Comparison of ENCODE assay signal across 8 cellular contexts in the genomic region with DNA sequence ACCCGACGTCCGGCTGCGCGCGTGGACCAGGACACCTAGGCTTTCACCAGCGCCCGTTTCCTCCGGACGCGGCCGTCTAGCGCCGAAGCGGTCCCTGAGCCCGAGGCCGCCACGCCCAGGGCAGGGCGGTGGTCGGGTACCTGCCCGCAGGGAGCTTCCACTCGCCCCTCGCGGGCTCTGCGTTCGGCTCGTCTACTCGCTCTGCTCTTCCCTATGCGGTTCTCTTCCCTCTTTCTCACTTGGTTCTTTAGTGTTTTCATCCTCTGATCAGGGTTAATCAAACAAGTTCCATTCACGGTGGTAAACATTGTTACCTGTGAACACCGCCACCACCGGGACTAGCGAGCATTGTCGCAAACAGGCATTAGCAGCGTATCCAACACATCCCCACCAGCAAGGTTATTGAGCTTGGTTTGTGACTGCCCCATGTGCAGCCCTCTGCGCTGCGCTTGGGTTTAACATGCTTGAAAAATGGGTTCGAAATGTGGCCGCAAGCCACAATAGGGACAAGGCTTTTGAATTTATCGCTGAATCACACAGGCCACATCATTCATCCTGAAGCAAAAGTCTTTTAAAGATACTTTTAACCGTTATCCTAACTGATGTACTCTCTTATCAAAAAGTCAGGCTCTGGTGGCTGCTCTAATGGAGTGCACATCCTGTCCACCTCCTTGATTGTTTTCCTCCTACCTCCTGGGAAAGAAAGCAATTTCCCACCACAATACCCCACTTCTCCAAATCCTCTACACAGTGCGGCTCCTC. TPM values are rescaled to one million over a fixed set of nuclear protein-coding genes. Genes with fewer than 3 reads are reported as not detected.
DNase-seq lines count a peak whose midpoint lies in the region; ATAC-seq, FAIRE-seq and TF ChIP-seq lines count a peak whose summit lies in the region.

No MANE protein-coding gene starts in this region.

- peaks cover 51% of the 10 kb centered on the region for H3K79me2 ChIP-seq in GM12878 (ENCODE audit: control insufficient read depth, insufficient read depth, low read length)

- no peaks in the 10 kb centered on the region for H3K27me3 ChIP-seq in SJCRH30
- no peaks in the 10 kb centered on the region for H3K27me3 ChIP-seq in GM12878 (replicated peaks in 1 of 2; ENCODE audit: control insufficient read depth in 2 of 2, insufficient read depth in 2 of 2, low read length in 1 of 2)

- in situ Hi-C loops in GM12878 (cut with MboI), result no loop called here

- peak; percentile 6 for FAIRE-seq in H54 (lab: Jason Lieb, UNC)
- FAIRE-seq in GM12878 (lab: Jason Lieb, UNC), result no peak
- no peak for FAIRE-seq in kidney (lab: Jason Lieb, UNC)

- H3K4me3 ChIP-seq in SJCRH30 (peak overlapping the region; percentile 83), GM12878 (peak overlapping the region; percentile 95), kidney (ENCODE audit: low read length in 2 of 2) (peak overlapping the region; percentile 59 to 78)

- TF ChIP-seq EP300 in GM12878 (IDR thresholded peaks at IDR 0.05; ENCODE audit: borderline replicate concordance in 1 of 2, control insufficient read depth in 1 of 2, low read depth in 2 of 2, low read length in 2 of 2), result no peak

- TF ChIP-seq RAD21 in GM12878 (IDR thresholded peaks at IDR 0.05; ENCODE audit: insufficient read depth, low read depth, low read length), result no peak

- H3K9me3 ChIP-seq in SJCRH30 (replicated peaks), result no peaks in the 10 kb centered on the region
- no peaks in the 10 kb centered on the region for H3K9me3 ChIP-seq in GM12878 (replicated peaks; ENCODE audit: control insufficient read depth, insufficient read depth, low read length)
- no peaks in the 10 kb centered on the region for H3K9me3 ChIP-seq in kidney (ENCODE audit: control insufficient read depth in 1 of 2, low read length in 2 of 2)

- RAD21 ChIA-PET in GM12878 (lab: Charles Lee; ENCODE audit: unreplicated experiment), result interaction anchor here (1.3 kb wide), 1 partner anchor 10 kb away, joined by 4 read pairs; no protein-coding TSS in a partner anchor

- H4K20me1 ChIP-seq in GM12878 (ENCODE audit: control insufficient read depth, insufficient read depth), result no peaks in the 10 kb centered on the region; the same call in 1 of the 2 replicates

- CTCF ChIA-PET in GM12878 (lab: Yijun Ruan, JAX), result interaction anchor here (1.4 kb wide), 1 partner anchor 10 kb away, joined by 7 read pairs; no protein-coding TSS in a partner anchor

- H3K27ac ChIP-seq in SJCRH30, result no peak overlapping the region
- H3K27ac ChIP-seq in GM12878 (ENCODE audit: control insufficient read depth, insufficient read depth), result peak overlapping the region; percentile 95
- H3K27ac ChIP-seq in kidney (ENCODE audit: low read depth in 2 of 2, low read length in 2 of 2), result peak overlapping the region in 1 of 2 donors; percentile 61

- POLR2A ChIA-PET in GM12878 (lab: Charles Lee), result interaction anchor here (1.0 to 1.7 kb wide), 2 partner anchors 12 to 29 kb away, joined by 3 read pairs; no protein-coding TSS in a partner anchor

- SMC1A ChIA-PET in GM12878 (lab: Charles Lee; ENCODE audit: uncharacterized antibody, unreplicated experiment), result interaction anchor here (0.6 to 2.6 kb wide), 3 partner anchors 32 to 42 kb away, joined by 3 to 11 read pairs (median 5); no protein-coding TSS in a partner anchor

- H3K36me3 ChIP-seq in SJCRH30, result no peaks in the 10 kb centered on the region
- H3K36me3 ChIP-seq in GM12878 (ENCODE audit: control insufficient read depth in 2 of 2, insufficient read depth in 2 of 2, low read length in 1 of 2), result no peaks in the 10 kb centered on the region; a peak in 1 of 4 replicates
- no peaks in the 10 kb centered on the region for H3K36me3 ChIP-seq in kidney (ENCODE audit: control insufficient read depth in 1 of 2, insufficient read depth in 2 of 2, low read length in 2 of 2)

- no peak for DNase-seq in H54 (ENCODE audit: insufficient read length, low spot score)
- no peak for DNase-seq in SJCRH30
- DNase-seq in GM12878 (ENCODE audit: low read depth, low spot score), result no peak
- peak; percentile 83 for DNase-seq in kidney
- DNase-seq in stimulated activated CD4-positive, alpha-beta T cell treated with anti-CD3 and anti-CD28 coated beads, Interleukin-4, amount 100 ng/mL, for 24 hours, result peak; percentile 43
- DNase-seq in NCI-H1436 treated with DMSO at 0.1 percent for 48 hours (lab: John Stamatoyannopoulos, UW), result no peak

- peak overlapping the region; percentile 88 for H3K4me2 ChIP-seq in GM12878 (ENCODE audit: control insufficient read depth, insufficient read depth)

- TF ChIP-seq POLR2A in H54 (IDR thresholded peaks at IDR 0.05; ENCODE audit: low read depth, low read length), result no peak
- no peak for TF ChIP-seq POLR2A in GM12878 (IDR thresholded peaks at IDR 0.05; ENCODE audit: low read depth, low read length)

- peak overlapping the region; percentile 76 for H2AFZ ChIP-seq in GM12878 (ENCODE audit: control insufficient read depth, low read depth, low read length)

- BruUV-seq in GM12878 (replicated peaks; lab: Mats Ljungman, UMichigan), result TSS peak; percentile 84

- intact Hi-C loops in GM12878 (cut with micrococcal nuclease; ENCODE audit: unreplicated experiment), result loop anchor here (1.0 to 2.0 kb wide), 2 partner anchors 10 to 131 kb away; a partner anchor contains a TSS
- intact Hi-C loops in kidney (cut with DNase I), result no loop called here

- ATAC-seq in GM12878 (no peak), GM21619 (IDR thresholded peaks at IDR 0.05; ENCODE audit: unreplicated experiment) (no peak), HG02884 (IDR thresholded peaks at IDR 0.05; ENCODE audit: unreplicated experiment) (no peak)

- 42% methylated on average over 35 of the region's 42 CpGs for WGBS in GM12878 (ENCODE audit: insufficient coverage, insufficient replicate concordance, low lambda C conversion rate, missing lambda C conversion rate)

- H3K4me1 ChIP-seq in SJCRH30, result peaks cover 6% of the 10 kb centered on the region; the same call in 1 of the 2 replicates
- peaks cover 11% of the 10 kb centered on the region; the same call in 1 of the 2 replicates for H3K4me1 ChIP-seq in GM12878 (ENCODE audit: control insufficient read depth, insufficient read depth, low read length)
- peaks cover 0 to 2% of the 10 kb centered on the region in 2 donors for H3K4me1 ChIP-seq in kidney (ENCODE audit: control insufficient read depth in 1 of 2, insufficient read depth in 1 of 2, low read depth in 1 of 2, low read length in 2 of 2)

- TF ChIP-seq CTCF in GM12878 (IDR thresholded peaks at IDR 0.05 in 2 of 3, conservative IDR thresholded peaks at IDR 0.05 in 1 of 3; ENCODE audit: control insufficient read depth in 2 of 3, extremely low read depth in 1 of 3, insufficient read depth in 1 of 3, low read depth in 3 of 3, low read length in 3 of 3), result no peak
- TF ChIP-seq CTCF in kidney (IDR thresholded peaks at IDR 0.05; ENCODE audit: borderline replicate concordance, extremely low read depth, insufficient read depth), result no peak

- H3K9ac ChIP-seq in GM12878 (ENCODE audit: control insufficient read depth, insufficient read depth, low read length) (peak overlapping the region; percentile 96), kidney (ENCODE audit: low read length in 2 of 2) (peak overlapping the region in 1 of 2 donors; percentile 49)

TF ChIP-seq in GM12878, 131 proteins besides CTCF, POLR2A, EP300 and RAD21 (continues in another document):
- TF ChIP-seq, protein P1, sequence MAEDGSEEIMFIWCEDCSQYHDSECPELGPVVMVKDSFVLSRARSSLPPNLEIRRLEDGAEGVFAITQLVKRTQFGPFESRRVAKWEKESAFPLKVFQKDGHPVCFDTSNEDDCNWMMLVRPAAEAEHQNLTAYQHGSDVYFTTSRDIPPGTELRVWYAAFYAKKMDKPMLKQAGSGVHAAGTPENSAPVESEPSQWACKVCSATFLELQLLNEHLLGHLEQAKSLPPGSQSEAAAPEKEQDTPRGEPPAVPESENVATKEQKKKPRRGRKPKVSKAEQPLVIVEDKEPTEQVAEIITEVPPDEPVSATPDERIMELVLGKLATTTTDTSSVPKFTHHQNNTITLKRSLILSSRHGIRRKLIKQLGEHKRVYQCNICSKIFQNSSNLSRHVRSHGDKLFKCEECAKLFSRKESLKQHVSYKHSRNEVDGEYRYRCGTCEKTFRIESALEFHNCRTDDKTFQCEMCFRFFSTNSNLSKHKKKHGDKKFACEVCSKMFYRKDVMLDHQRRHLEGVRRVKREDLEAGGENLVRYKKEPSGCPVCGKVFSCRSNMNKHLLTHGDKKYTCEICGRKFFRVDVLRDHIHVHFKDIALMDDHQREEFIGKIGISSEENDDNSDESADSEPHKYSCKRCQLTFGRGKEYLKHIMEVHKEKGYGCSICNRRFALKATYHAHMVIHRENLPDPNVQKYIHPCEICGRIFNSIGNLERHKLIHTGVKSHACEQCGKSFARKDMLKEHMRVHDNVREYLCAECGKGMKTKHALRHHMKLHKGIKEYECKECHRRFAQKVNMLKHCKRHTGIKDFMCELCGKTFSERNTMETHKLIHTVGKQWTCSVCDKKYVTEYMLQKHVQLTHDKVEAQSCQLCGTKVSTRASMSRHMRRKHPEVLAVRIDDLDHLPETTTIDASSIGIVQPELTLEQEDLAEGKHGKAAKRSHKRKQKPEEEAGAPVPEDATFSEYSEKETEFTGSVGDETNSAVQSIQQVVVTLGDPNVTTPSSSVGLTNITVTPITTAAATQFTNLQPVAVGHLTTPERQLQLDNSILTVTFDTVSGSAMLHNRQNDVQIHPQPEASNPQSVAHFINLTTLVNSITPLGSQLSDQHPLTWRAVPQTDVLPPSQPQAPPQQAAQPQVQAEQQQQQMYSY (CRISPR knock-in tag; IDR thresholded peaks at IDR 0.05), result no peak
- TF ChIP-seq SMAD5 (IDR thresholded peaks at IDR 0.05; ENCODE audit: low read depth) (no peak), MTA3 (IDR thresholded peaks at IDR 0.05; ENCODE audit: borderline replicate concordance, low read length) (no peak)

RNA-seq across cellular contexts. Expression of a gene that starts 0.8 kb away (rescaled TPM):
- total RNA-seq in SJCRH30 (2014; rRNA removed; shearing (Covaris generic)), result 28.6 and 30.7 TPM in 2 replicates
- 305 and 306 TPM in 2 replicates for total RNA-seq in GM12878 (2013; cell fraction: nucleolus; rRNA removed)
- total RNA-seq in GM12878 (2014; rRNA removed) (66.0 and 81.6 TPM in 2 replicates), GM12878 (2014; rRNA removed; fragmentation: Illumina TruSeq; extraction: Trizol) (69.6 and 72.0 TPM in 2 replicates), GM12878 (2021) (74.6 and 87.2 TPM in 2 replicates), kidney (104 TPM)
- polyA plus RNA-seq in GM12878 (2011; ENCODE audit: low read depth), result 149 TPM
- polyA plus RNA-seq in GM12878 (2011; rRNA removed) (118 and 208 TPM in 2 replicates), GM12878 (2014; fragmentation: Illumina TruSeq; extraction: Trizol) (77.3 and 105 TPM in 2 replicates), GM12878 (2014; fragmentation: Nextera tagmentation; extraction: Ambion mirVana) (10 to 100 TPM; 22.9 to 61.6 TPM), GM12878 (2014; rRNA removed) (68.0 and 84.8 TPM in 2 replicates), GM12878 (2016; fragmentation: Nextera tagmentation; extraction: Ambion mirVana) (100 to 1,000 TPM; 168 to 175 TPM), kidney (ENCODE audit: insufficient read depth, low read depth, low replicate concordance) (61.7 TPM)
- 41.5 and 54.0 TPM in 2 replicates for polyA plus RNA-seq in GM12878 (2011; cell fraction: cytosol; rRNA removed)
- polyA plus RNA-seq in GM12878 (2011; cell fraction: nucleus; rRNA removed), result 65.1 and 67.6 TPM in 2 replicates
- polyA plus RNA-seq in GM12878 (2012), result 86.3 and 96.9 TPM in 2 replicates
- 47.6 and 61.7 TPM in 2 replicates for polyA minus RNA-seq in GM12878 (2011; rRNA and poly(A)+ RNA removed)
- polyA minus RNA-seq in GM12878 (2011; cell fraction: cytosol; rRNA and poly(A)+ RNA removed), result 20.1 and 26.3 TPM in 2 replicates
- polyA minus RNA-seq in GM12878 (2011; cell fraction: nucleus; rRNA and poly(A)+ RNA removed), result 41.5 and 58.6 TPM in 2 replicates

Comparison
In these comparisons a context has a peak if more than half of its experiments do, and no peak if none do; other contexts are left out.
1. DNase-seq: peak in kidney (single experiment) and stimulated activated CD4-positive, alpha-beta T cell treated with anti-CD3 and anti-CD28 coated beads, Interleukin-4, amount 100 ng/mL, for 24 hours (single experiment); none in H54 (single experiment), SJCRH30 (0 of 2), GM12878 (single experiment) and NCI-H1436 treated with DMSO at 0.1 percent for 48 hours (single experiment).
2. Peak in every context shown above with its lines, with median percentiles within 50 percentile points of each other: H3K4me3 ChIP-seq.